Comparison of ENCODE assay signal across 8 cellular contexts in the genomic region with DNA sequence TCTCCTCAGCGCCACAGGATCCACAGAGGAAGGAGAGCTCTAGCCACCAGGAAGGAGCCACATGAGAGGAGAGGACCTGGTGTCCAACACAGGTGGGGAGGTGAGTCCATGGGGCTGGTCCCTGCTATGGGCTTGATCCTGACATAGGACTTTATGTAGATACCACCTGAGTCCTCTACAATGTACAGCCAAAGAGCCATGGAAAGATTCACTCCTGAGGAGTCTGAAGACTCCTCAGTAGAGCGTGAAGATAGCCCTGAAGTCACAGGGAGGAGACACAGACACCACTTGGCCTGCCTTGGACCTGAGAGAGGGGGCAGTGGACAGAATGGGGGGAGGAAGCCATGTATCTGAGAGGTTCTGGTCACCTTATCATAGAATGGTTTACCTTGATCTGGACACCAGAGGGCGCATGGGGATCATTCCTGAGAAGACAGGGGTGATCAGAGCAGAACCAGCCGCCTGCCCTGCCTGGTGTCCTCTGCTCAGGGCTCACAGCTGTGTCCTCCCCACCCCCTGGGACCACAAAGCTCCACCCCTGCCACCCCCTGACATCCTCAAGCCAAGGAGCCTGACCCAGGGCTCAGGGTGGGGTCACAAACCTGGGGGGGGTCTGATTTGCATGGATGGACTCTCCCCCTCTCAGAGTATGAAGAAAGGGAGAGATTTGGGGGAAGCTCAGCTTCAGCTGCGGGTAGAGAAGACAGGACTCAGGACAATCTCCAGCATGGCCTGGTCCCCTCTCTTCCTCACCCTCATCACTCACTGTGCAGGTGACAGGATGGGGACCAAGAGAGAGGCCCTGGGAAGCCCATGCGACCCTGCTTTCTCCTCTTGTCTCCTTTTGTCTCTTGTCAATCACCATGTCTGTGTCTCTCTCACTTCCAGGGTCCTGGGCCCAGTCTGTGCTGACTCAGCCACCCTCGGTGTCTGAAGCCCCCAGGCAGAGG.
DNase-seq lines count a peak whose midpoint lies in the region; ATAC-seq and TF ChIP-seq lines count a peak whose summit lies in the region.

No MANE protein-coding gene starts in this region.

- H3K9me2 ChIP-seq in PC-3 (replicated peaks; ENCODE audit: low read length), result no peaks in the 10 kb centered on the region

- no peaks in the 10 kb centered on the region for H3K9me3 Mint-ChIP-seq in activated T-cell treated with anti-CD3 and anti-CD28 coated beads, Interleukin-2, amount 50 U/mL, for 4 hours

- no peak overlapping the region for H2BK5ac ChIP-seq in trophoblast cell (ENCODE audit: low read depth, low read length, poor library complexity)

- H3K4me1 Mint-ChIP-seq in activated T-cell treated with anti-CD3 and anti-CD28 coated beads, Interleukin-2, amount 50 U/mL, for 4 hours (ENCODE audit: low read depth), result no peaks in the 10 kb centered on the region

- H3K27ac ChIP-seq in PC-3 (ENCODE audit: low read length), result no peak overlapping the region
- H3K27ac ChIP-seq in trophoblast cell (ENCODE audit: low read depth, low read length), result no peak overlapping the region

- H3K4me3 ChIP-seq in PC-3 (ENCODE audit: low read length), result no peak overlapping the region
- H3K4me3 ChIP-seq in foreskin fibroblast (ENCODE audit: low read depth in 1 of 2, low read length in 2 of 2), result no peak overlapping the region
- H3K4me3 ChIP-seq in trophoblast cell (ENCODE audit: low read depth, low read length), result no peak overlapping the region

- H3K79me2 ChIP-seq in PC-3 (ENCODE audit: low read length) (no peaks in the 10 kb centered on the region), trophoblast cell (ENCODE audit: control insufficient read depth, insufficient read depth, low read length, poor library complexity) (no peaks in the 10 kb centered on the region)

- no peaks in the 10 kb centered on the region for H3K36me3 Mint-ChIP-seq in activated T-cell treated with anti-CD3 and anti-CD28 coated beads, Interleukin-2, amount 50 U/mL, for 4 hours (ENCODE audit: insufficient read depth)

- no peak overlapping the region for H2AFZ ChIP-seq in PC-3 (ENCODE audit: low read length)
- H2AFZ ChIP-seq in trophoblast cell (ENCODE audit: insufficient read depth, low read length, poor library complexity), result no peak overlapping the region

- TF ChIP-seq CTCF in PC-3 (conservative IDR thresholded peaks at IDR 0.05; ENCODE audit: low read depth, low read length) (peak; percentile 60), foreskin fibroblast (IDR thresholded peaks at IDR 0.05; ENCODE audit: low read depth, low read length) (peak; percentile 59)

- WGBS in trophoblast cell (ENCODE audit: extremely low coverage, insufficient coverage, insufficient read length), result no CpG with 5 or more reads among the region's 7 CpGs

- no peak overlapping the region for H2BK120ac ChIP-seq in trophoblast cell (ENCODE audit: insufficient read depth, low read length, poor library complexity)

- peaks cover 11% of the 10 kb centered on the region for H3K27me3 Mint-ChIP-seq in activated T-cell treated with anti-CD3 and anti-CD28 coated beads, Interleukin-2, amount 50 U/mL, for 4 hours (ENCODE audit: low read depth)

- peak; percentile 79 for ATAC-seq in PC-3
- ATAC-seq in activated T-cell treated with anti-CD3 and anti-CD28 coated beads, Interleukin-2, amount 50 U/mL, for 4 hours, result peak; percentile 83 to 86
- no peak for ATAC-seq in GM19351 (IDR thresholded peaks at IDR 0.05; ENCODE audit: unreplicated experiment)
- ATAC-seq in HG03469 (IDR thresholded peaks at IDR 0.05; ENCODE audit: unreplicated experiment), result no peak

- no peak overlapping the region for H3K18ac ChIP-seq in trophoblast cell (ENCODE audit: low read length)

- no peak overlapping the region for H3K4ac ChIP-seq in trophoblast cell (ENCODE audit: low read depth, low read length)

- DNase-seq in DMS53 (lab: John Stamatoyannopoulos, UW) (peak; percentile 64), HK-2 (ENCODE audit: unreplicated experiment) (peak; percentile 46), PC-3 (peak; percentile 54), foreskin fibroblast (peak; percentile 29 to 75), trophoblast cell (peak; percentile 23 to 67)
- peak; percentile 41 for DNase-seq in activated T-cell treated with anti-CD3 and anti-CD28 coated beads, Interleukin-2, amount 50 U/mL, for 4 hours

- H2BK12ac ChIP-seq in trophoblast cell (ENCODE audit: low read length), result no peak overlapping the region

- H4K20me1 ChIP-seq in PC-3 (ENCODE audit: low read length), result no peaks in the 10 kb centered on the region

- no peak overlapping the region for H2AK5ac ChIP-seq in trophoblast cell (ENCODE audit: low read length)

- H3K9me3 ChIP-seq in PC-3 (ENCODE audit: low read length) (no peaks in the 10 kb centered on the region), trophoblast cell (ENCODE audit: insufficient read depth, low read depth, low read length) (peaks cover 2% of the 10 kb centered on the region)

- no peak overlapping the region for H3K14ac ChIP-seq in trophoblast cell (ENCODE audit: low read length)

- no peak overlapping the region for H3K9ac ChIP-seq in PC-3 (ENCODE audit: low read length)
- no peak overlapping the region for H3K9ac ChIP-seq in trophoblast cell (ENCODE audit: low read length)

- H3K36me3 ChIP-seq in PC-3 (ENCODE audit: low read depth, low read length) (no peaks in the 10 kb centered on the region), trophoblast cell (ENCODE audit: control insufficient read depth in 1 of 2, insufficient read depth in 2 of 2, low read length in 2 of 2) (no peaks in the 10 kb centered on the region)

- POLR2A ChIA-PET in PC-3 (lab: Charles Lee; ENCODE audit: unreplicated experiment), result no interaction called here

- no peak overlapping the region for H4K91ac ChIP-seq in trophoblast cell (ENCODE audit: low read depth, low read length)

- CTCF ChIA-PET in PC-3 (lab: Charles Lee), result interaction anchor here (0.6 kb wide), 1 partner anchor 61 kb away, joined by 3 read pairs; no protein-coding TSS in a partner anchor

- no peaks in the 10 kb centered on the region for H3K4me1 ChIP-seq in PC-3 (ENCODE audit: insufficient read depth, low read length)
- no peaks in the 10 kb centered on the region for H3K4me1 ChIP-seq in trophoblast cell (ENCODE audit: control insufficient read depth in 1 of 2, insufficient read depth in 2 of 2, low read length in 2 of 2)

- H3K4me2 ChIP-seq in PC-3 (ENCODE audit: low read length) (no peak overlapping the region), trophoblast cell (ENCODE audit: low read length) (no peak overlapping the region)

- BruUV-seq in PC-3 (replicated peaks; lab: Mats Ljungman, UMichigan), result no TSS peak

- no peak overlapping the region for H3K4me3 Mint-ChIP-seq in activated T-cell treated with anti-CD3 and anti-CD28 coated beads, Interleukin-2, amount 50 U/mL, for 4 hours

- H3K27me3 ChIP-seq in PC-3 (ENCODE audit: low read length), result 0 out of 2 replicates have a peak, but pooled peaks cover 3% of the 10 kb centered on the region
- no peaks in the 10 kb centered on the region for H3K27me3 ChIP-seq in trophoblast cell (ENCODE audit: insufficient read depth, low read length)

- intact Hi-C loops in PC-3 (cut with micrococcal nuclease), result no loop called here

- H4K8ac ChIP-seq in trophoblast cell (ENCODE audit: low read depth, low read length), result no peak overlapping the region

- H3K23ac ChIP-seq in trophoblast cell (ENCODE audit: low read length), result no peak overlapping the region

- H3F3A ChIP-seq in PC-3 (ENCODE audit: low read length, unreplicated experiment), result no peaks in the 10 kb centered on the region

- H4K12ac ChIP-seq in trophoblast cell (ENCODE audit: low read depth, low read length), result no peak overlapping the region

- no peaks in the 10 kb centered on the region for H3K79me1 ChIP-seq in trophoblast cell (ENCODE audit: low read length)

Comparison
In these comparisons a context has a peak if more than half of its experiments do, and no peak if none do; other contexts are left out.
1. ATAC-seq: peak in PC-3 (single experiment) and activated T-cell treated with anti-CD3 and anti-CD28 coated beads, Interleukin-2, amount 50 U/mL, for 4 hours (2 of 2); none in GM19351 (single experiment) and HG03469 (single experiment).
2. Peak in every context shown above with its lines, with median percentiles within 50 percentile points of each other: DNase-seq.